ENCODE assay signal across 8 cellular contexts in the genomic region with DNA sequence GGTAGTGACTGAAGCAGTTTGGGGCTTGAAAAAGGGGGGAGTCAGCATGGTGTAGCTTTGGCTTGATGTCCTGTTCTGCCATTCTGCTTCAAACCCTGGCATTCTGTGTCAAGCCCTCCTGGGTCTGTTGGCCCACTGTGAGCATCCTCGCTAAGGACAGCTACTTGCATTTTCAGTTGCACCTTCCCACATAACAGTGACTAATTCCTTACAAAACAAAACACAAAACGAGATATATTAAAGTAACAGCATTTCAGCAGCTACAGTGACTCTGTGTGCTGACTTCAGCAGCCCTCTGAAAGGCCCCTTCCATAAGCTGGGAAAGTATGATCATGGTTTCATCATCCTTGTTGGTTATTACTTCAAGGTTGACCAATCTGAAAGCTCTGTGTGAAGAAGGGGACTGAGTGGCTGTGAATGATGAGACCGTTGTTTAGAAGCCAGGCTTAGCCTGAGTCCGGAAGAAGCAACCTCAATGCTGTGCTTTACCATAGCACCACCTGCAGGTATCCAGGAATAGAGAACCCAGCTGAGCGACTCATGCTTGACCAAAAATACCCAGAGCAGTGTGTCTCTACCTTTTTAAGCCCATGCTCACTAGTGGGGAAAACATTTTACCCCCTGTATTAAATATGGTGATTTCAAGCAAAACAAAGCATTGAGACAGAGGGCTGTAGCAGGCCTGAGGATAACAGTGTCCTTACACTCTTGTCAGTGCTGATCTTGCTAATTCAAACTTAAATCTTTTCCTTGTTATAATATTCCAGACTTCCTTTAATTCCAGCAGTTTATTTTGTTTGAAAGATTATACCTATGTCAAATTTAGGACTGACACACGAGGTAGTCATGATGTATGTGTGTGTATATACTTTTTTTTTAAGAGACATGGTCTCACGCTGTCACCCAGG. TPM values are rescaled to one million over a fixed set of nuclear protein-coding genes. Genes with fewer than 3 reads are reported as not detected.
A peak's percentile ranks its signal among the peaks of the same experiment; 100 is the strongest.
DNase-seq lines count a peak whose midpoint lies in the region; ATAC-seq and TF ChIP-seq lines count a peak whose summit lies in the region.

No MANE protein-coding gene starts in this region.

- ATAC-seq in naive thymus-derived CD4-positive, alpha-beta T cell: peak; percentile 88

- H3K4me3 ChIP-seq in AG04450 (ENCODE audit: low read depth, low read length) (no peak overlapping the region), GM12865 (ENCODE audit: low read depth, low read length) (no peak overlapping the region), WI38 (ENCODE audit: low read depth, low read length) (no peak overlapping the region)
- no peak overlapping the region for H3K4me3 ChIP-seq in naive thymus-derived CD4-positive, alpha-beta T cell (ENCODE audit: low read length)

- no peaks in the 10 kb centered on the region for H3K4me1 ChIP-seq in naive thymus-derived CD4-positive, alpha-beta T cell (ENCODE audit: control insufficient read depth in 2 of 2, insufficient read depth in 2 of 2, low read length in 2 of 2)

- CTCF ChIA-PET in AG04450 (lab: Charles Lee): interaction anchor here (0.5 to 5.4 kb wide), 27 partner anchors 8 to 776 kb away, joined by 3 to 238 read pairs (median 4); a partner anchor contains a TSS
- CTCF ChIA-PET in HEK293T (lab: Yijun Ruan, JAX): interaction anchor here (1.1 kb wide), 1 partner anchor 171 kb away, joined by 4 read pairs; a partner anchor contains a TSS
- CTCF ChIA-PET in naive thymus-derived CD4-positive, alpha-beta T cell (lab: Charles Lee): interaction anchor here (0.6 to 2.8 kb wide), 5 partner anchors 18 to 434 kb away, joined by 3 to 18 read pairs (median 3); a partner anchor contains a TSS

- POLR2A ChIA-PET in AG04450 (lab: Yijun Ruan, JAX): interaction anchor here (0.6 to 1.6 kb wide), 3 partner anchors 42 to 171 kb away, joined by 3 to 8 read pairs (median 7); a partner anchor contains a TSS
- POLR2A ChIA-PET in HEK293T (lab: Yijun Ruan, JAX): interaction anchor here (1.1 kb wide), 1 partner anchor 171 kb away, joined by 4 read pairs; a partner anchor contains a TSS
- POLR2A ChIA-PET in naive thymus-derived CD4-positive, alpha-beta T cell (lab: Charles Lee): no interaction called here

- peak overlapping the region in 1 of 10 donors; percentile 24 for H3K4me3 Mint-ChIP-seq in naive thymus-derived CD4-positive, alpha-beta T cell

- no peaks in the 10 kb centered on the region for H3K27me3 ChIP-seq in AG04450 (ENCODE audit: control insufficient read depth, insufficient read depth, low read length)
- H3K27me3 ChIP-seq in naive thymus-derived CD4-positive, alpha-beta T cell (ENCODE audit: control insufficient read depth in 2 of 2, insufficient read depth in 2 of 2, low read length in 2 of 2): no peaks in the 10 kb centered on the region

- H3K27ac Mint-ChIP-seq in naive thymus-derived CD4-positive, alpha-beta T cell: peak overlapping the region in 1 of 9 donors; percentile 83

- H3K9me3 Mint-ChIP-seq in naive thymus-derived CD4-positive, alpha-beta T cell: no peaks in the 10 kb centered on the region

- TF ChIP-seq CTCF in AG04450 (IDR thresholded peaks at IDR 0.05; ENCODE audit: low read depth, low read length) (peak; percentile 87), GM12865 (IDR thresholded peaks at IDR 0.05; ENCODE audit: insufficient read depth, low read depth, low read length, missing control alignments) (peak; percentile 72), WI38 (IDR thresholded peaks at IDR 0.05; ENCODE audit: low read depth, low read length) (peak; percentile 67)

- H3K9me3 ChIP-seq in AG04450 (ENCODE audit: control insufficient read depth, insufficient read depth, low read length): no peaks in the 10 kb centered on the region
- no peaks in the 10 kb centered on the region for H3K9me3 ChIP-seq in naive thymus-derived CD4-positive, alpha-beta T cell (ENCODE audit: control insufficient read depth in 2 of 3, low read length in 3 of 3)

- H3K4me1 Mint-ChIP-seq in naive thymus-derived CD4-positive, alpha-beta T cell: peaks cover 0 to 37% (median 0%) of the 10 kb centered on the region in 7 donors

- H3K36me3 ChIP-seq in naive thymus-derived CD4-positive, alpha-beta T cell (ENCODE audit: control insufficient read depth in 2 of 3, insufficient read depth in 3 of 3, low read length in 3 of 3): no peaks in the 10 kb centered on the region

- no peak for TF ChIP-seq POLR2A in erythroblast (IDR thresholded peaks at IDR 0.05; ENCODE audit: low read length)

- peak overlapping the region; percentile 0 for H3K27ac ChIP-seq in AG04450 (ENCODE audit: low read depth, low read length)
- H3K27ac ChIP-seq in naive thymus-derived CD4-positive, alpha-beta T cell (ENCODE audit: low read depth, low read length): no peak overlapping the region

- DNase-seq in AG04450 (ENCODE audit: low read depth, low spot score) (peak; percentile 63), GM12865 (ENCODE audit: low read depth) (peak; percentile 83), HEK293T (ENCODE audit: extremely low spot score) (peak; percentile 71), LoVo (ENCODE audit: low spot score) (peak; percentile 15), erythroblast (lab: John Stamatoyannopoulos, UW) (peak; percentile 43 to 48), NCI-H526 treated with DMSO at 0.1 percent for 48 hours (lab: John Stamatoyannopoulos, UW) (no peak)
- DNase-seq in naive thymus-derived CD4-positive, alpha-beta T cell: peak in 7 of 9 donors; percentile 10 to 40 (median 24)

- intact Hi-C loops in naive thymus-derived CD4-positive, alpha-beta T cell (cut with micrococcal nuclease): loop anchor here (1.0 to 5.0 kb wide), 6 partner anchors 23 to 434 kb away; a partner anchor contains a TSS

- peaks cover 0 to 6% (median 0%) of the 10 kb centered on the region in 5 donors for H3K36me3 Mint-ChIP-seq in naive thymus-derived CD4-positive, alpha-beta T cell

- peaks cover 0 to 3% (median 0%) of the 10 kb centered on the region in 5 donors for H3K27me3 Mint-ChIP-seq in naive thymus-derived CD4-positive, alpha-beta T cell

TF ChIP-seq in HEK293T, 16 proteins besides CTCF, POLR2A, EP300 and RAD21:
- no peak for TF ChIP-seq NFRKB (IDR thresholded peaks at IDR 0.05)
- no peak for TF ChIP-seq ZNF384 (IDR thresholded peaks at IDR 0.05)
- TF ChIP-seq HDGF (IDR thresholded peaks at IDR 0.05; ENCODE audit: borderline replicate concordance): no peak
- no peak for TF ChIP-seq BHLHE40 (IDR thresholded peaks at IDR 0.05; ENCODE audit: borderline replicate concordance)
- TF ChIP-seq ARNT (IDR thresholded peaks at IDR 0.05): no peak
- no peak for TF ChIP-seq L3MBTL2 (conservative IDR thresholded peaks at IDR 0.05)
- no peak for TF ChIP-seq FOXA1 (IDR thresholded peaks at IDR 0.05)
- TF ChIP-seq SUZ12 (IDR thresholded peaks at IDR 0.05): no peak
- no peak for TF ChIP-seq LEF1 (IDR thresholded peaks at IDR 0.05; ENCODE audit: borderline replicate concordance)
- no peak for TF ChIP-seq TARDBP (IDR thresholded peaks at IDR 0.05)
- TF ChIP-seq FOXK2 (IDR thresholded peaks at IDR 0.05): no peak
- TF ChIP-seq ELF4 (IDR thresholded peaks at IDR 0.05): no peak
- no peak for TF ChIP-seq FOXM1 (IDR thresholded peaks at IDR 0.05; ENCODE audit: borderline replicate concordance)
- TF ChIP-seq, protein P1, sequence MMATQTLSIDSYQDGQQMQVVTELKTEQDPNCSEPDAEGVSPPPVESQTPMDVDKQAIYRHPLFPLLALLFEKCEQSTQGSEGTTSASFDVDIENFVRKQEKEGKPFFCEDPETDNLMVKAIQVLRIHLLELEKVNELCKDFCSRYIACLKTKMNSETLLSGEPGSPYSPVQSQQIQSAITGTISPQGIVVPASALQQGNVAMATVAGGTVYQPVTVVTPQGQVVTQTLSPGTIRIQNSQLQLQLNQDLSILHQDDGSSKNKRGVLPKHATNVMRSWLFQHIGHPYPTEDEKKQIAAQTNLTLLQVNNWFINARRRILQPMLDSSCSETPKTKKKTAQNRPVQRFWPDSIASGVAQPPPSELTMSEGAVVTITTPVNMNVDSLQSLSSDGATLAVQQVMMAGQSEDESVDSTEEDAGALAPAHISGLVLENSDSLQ (IDR thresholded peaks at IDR 0.05): no peak
- TF ChIP-seq CTBP1 (IDR thresholded peaks at IDR 0.05; ENCODE audit: borderline replicate concordance): no peak
- TF ChIP-seq SP1 (IDR thresholded peaks at IDR 0.05): no peak

RNA-seq across cellular contexts. Expression of a gene that starts 42.6 kb away (rescaled TPM):
- not detected in 2 replicates for polyA plus RNA-seq in AG04450 (2011; rRNA removed)
- not detected in 2 replicates for polyA minus RNA-seq in AG04450 (2011; rRNA and poly(A)+ RNA removed)
- under 1 TPM in 2 of 5 experiments, not detected in 3; 0.64 to 0.99 TPM for total RNA-seq in naive thymus-derived CD4-positive, alpha-beta T cell
- polyA plus RNA-seq in naive thymus-derived CD4-positive, alpha-beta T cell: not detected
